17 cellular contexts compared by ENCODE assay signal in the genomic region with DNA sequence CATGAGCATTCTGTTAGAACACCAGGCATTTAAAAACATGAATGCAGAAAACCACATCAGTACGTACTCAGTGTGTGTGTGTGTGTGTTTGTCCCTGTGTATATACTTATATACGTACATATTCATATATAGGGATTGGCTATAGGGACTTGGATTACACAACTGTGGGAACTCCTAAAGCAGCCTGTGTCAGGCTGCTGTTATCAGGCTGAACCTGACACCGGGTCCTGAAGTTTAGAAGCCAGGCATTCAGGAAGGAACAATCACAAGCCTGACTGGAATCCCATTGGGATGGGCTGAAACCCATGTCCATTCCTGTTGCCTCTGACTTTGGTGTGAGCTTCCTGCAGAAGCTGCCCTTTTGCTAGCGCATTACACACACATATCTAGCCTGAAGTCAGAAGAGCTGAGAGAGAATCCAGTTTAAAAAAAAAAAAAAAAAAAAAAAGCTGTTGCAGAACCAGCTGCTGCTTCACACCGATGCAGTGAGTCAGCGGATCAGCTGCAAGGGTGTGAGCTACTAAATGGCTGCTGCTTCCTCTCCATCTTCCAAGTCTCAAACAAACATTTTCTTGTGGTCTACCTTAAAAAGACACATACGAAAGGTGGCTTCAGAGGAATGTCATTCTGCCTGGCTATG.
DNase-seq lines count a peak whose midpoint lies in the region; FAIRE-seq and TF ChIP-seq lines count a peak whose summit lies in the region.
"Had no signal": no experiment of that assay in that cellular context is flagged by ENCODE, and none has a peak within 500 bp of the region (broad histone marks: within the 10 kb centered on the region; RNA-seq: fewer than 3 reads in every experiment).

No MANE protein-coding gene starts in this region.

- H3K79me2 ChIP-seq in GM23248 (ENCODE audit: insufficient read depth), result no peaks in the 10 kb centered on the region
- H3K79me2 ChIP-seq in astrocyte (ENCODE audit: insufficient read depth, low read length), result no peaks in the 10 kb centered on the region
- no peaks in the 10 kb centered on the region for H3K79me2 ChIP-seq in keratinocyte (ENCODE audit: control insufficient read depth, insufficient read depth, low read length)

- H3K4me3 Mint-ChIP-seq in astrocyte (ENCODE audit: unreplicated experiment), result no peak overlapping the region
- H3K4me3 Mint-ChIP-seq: HFFc6; T-helper 2 cell treated with Interferon-gamma antibody and Interleukin-4, amounts not matched to agents 5 μg/mL and 100 μg/mL, for 36 hours had no signal

- H3K4me1 ChIP-seq in GM23248 (ENCODE audit: insufficient read depth) (peaks cover 17% of the 10 kb centered on the region), astrocyte (ENCODE audit: insufficient read depth, low read length) (no peaks in the 10 kb centered on the region), keratinocyte (ENCODE audit: control insufficient read depth, extremely low read depth, insufficient read depth, low read length) (no peaks in the 10 kb centered on the region)

- 84 to 87% methylated on average over 7 of the region's 7 CpGs for WGBS in GM23248 (ENCODE audit: low coverage in 1 of 2, low lambda C conversion rate in 2 of 2, missing lambda C conversion rate in 2 of 2), 2 experiments

- H3K4me2 ChIP-seq in GM23248 (ENCODE audit: unreplicated experiment) (no peak overlapping the region), astrocyte (ENCODE audit: low read length) (no peak overlapping the region), keratinocyte (ENCODE audit: control insufficient read depth, extremely low read depth, insufficient read depth, low read depth, low read length) (no peak overlapping the region)

- TF ChIP-seq CTCF in AG10803 (conservative IDR thresholded peaks at IDR 0.05; ENCODE audit: low read length) (no peak), astrocyte (IDR thresholded peaks at IDR 0.05; ENCODE audit: insufficient read depth, low read depth, low read length) (no peak), keratinocyte (optimal IDR thresholded peaks at IDR 0.05 in 1 of 3, IDR thresholded peaks at IDR 0.05 in 1 of 3, conservative IDR thresholded peaks at IDR 0.05 in 1 of 3; ENCODE audit: extremely low read depth in 1 of 3, insufficient read depth in 2 of 3, low read length in 3 of 3) (no peak)

- H3K27ac Mint-ChIP-seq in astrocyte (ENCODE audit: unreplicated experiment), result no peak overlapping the region
- H3K27ac Mint-ChIP-seq: HFFc6; T-helper 2 cell treated with Interferon-gamma antibody and Interleukin-4, amounts not matched to agents 5 μg/mL and 100 μg/mL, for 36 hours had no signal

- no peaks in the 10 kb centered on the region for H4K20me1 ChIP-seq in GM23248 (ENCODE audit: insufficient read depth)
- H4K20me1 ChIP-seq in astrocyte (ENCODE audit: insufficient read depth, low read length), result no peaks in the 10 kb centered on the region
- H4K20me1 ChIP-seq in keratinocyte (ENCODE audit: control insufficient read depth, extremely low read depth, insufficient read depth, low read length), result no peaks in the 10 kb centered on the region

- no peaks in the 10 kb centered on the region for H3K9me3 ChIP-seq in GM23248 (ENCODE audit: low read depth)
- H3K9me3 ChIP-seq in astrocyte (ENCODE audit: insufficient read depth, low read depth, low read length), result no peaks in the 10 kb centered on the region
- peaks cover 4% of the 10 kb centered on the region for H3K9me3 ChIP-seq in keratinocyte (ENCODE audit: control insufficient read depth, low read depth, low read length)
- H3K9me3 ChIP-seq: ovary, thoracic aorta had no signal

- H3K9ac ChIP-seq in GM23248 (no peak overlapping the region), astrocyte (ENCODE audit: low read length) (no peak overlapping the region), keratinocyte (ENCODE audit: control insufficient read depth, extremely low read depth, insufficient read depth, low read length) (no peak overlapping the region)

- H3K4me3 ChIP-seq in AG10803 (ENCODE audit: low read length) (no peak overlapping the region), GM23248 (no peak overlapping the region), astrocyte (ENCODE audit: insufficient read depth, low read depth, low read length) (no peak overlapping the region), keratinocyte (ENCODE audit: control insufficient read depth in 2 of 3, extremely low read depth in 1 of 3, insufficient read depth in 2 of 3, low read depth in 1 of 3, low read length in 3 of 3) (no peak overlapping the region)
- H3K4me3 ChIP-seq: dorsolateral prefrontal cortex, ovary, thoracic aorta had no signal

- H3K27ac ChIP-seq in GM23248 (no peak overlapping the region), astrocyte (ENCODE audit: low read depth, low read length) (no peak overlapping the region), keratinocyte (ENCODE audit: control insufficient read depth, insufficient read depth, low read length) (no peak overlapping the region)
- H3K27ac ChIP-seq: dorsolateral prefrontal cortex, ovary, thoracic aorta had no signal

- H3K4me1 Mint-ChIP-seq in astrocyte (ENCODE audit: low read depth, unreplicated experiment), result no peaks in the 10 kb centered on the region

- H3K27me3 ChIP-seq in GM23248 (replicated peaks; ENCODE audit: insufficient read depth), result no peaks in the 10 kb centered on the region
- H3K27me3 ChIP-seq in astrocyte (ENCODE audit: insufficient read depth, low read length), result no peaks in the 10 kb centered on the region
- no peaks in the 10 kb centered on the region for H3K27me3 ChIP-seq in keratinocyte (ENCODE audit: control insufficient read depth, extremely low read depth, insufficient read depth, low read length)
- H3K27me3 ChIP-seq: dorsolateral prefrontal cortex, ovary had no signal

- H3K9me3 Mint-ChIP-seq in astrocyte (ENCODE audit: unreplicated experiment), result peaks cover 12% of the 10 kb centered on the region
- H3K9me3 Mint-ChIP-seq: HFFc6; T-helper 2 cell treated with Interferon-gamma antibody and Interleukin-4, amounts not matched to agents 5 μg/mL and 100 μg/mL, for 36 hours had no signal

- no peaks in the 10 kb centered on the region for H3K9me2 ChIP-seq in GM23248 (ENCODE audit: insufficient read depth)

- H3F3A ChIP-seq in GM23248 (ENCODE audit: insufficient read depth), result peaks cover 9% of the 10 kb centered on the region; the same call in 1 of the 2 replicates

- peaks cover 2% of the 10 kb centered on the region for H3K27me3 Mint-ChIP-seq in astrocyte (ENCODE audit: low read depth, unreplicated experiment)

- H2AFZ ChIP-seq in GM23248 (no peak overlapping the region), astrocyte (ENCODE audit: low read depth, low read length) (no peak overlapping the region), keratinocyte (ENCODE audit: control insufficient read depth, low read length) (no peak overlapping the region)

- H3K36me3 ChIP-seq in GM23248 (ENCODE audit: low read depth) (no peaks in the 10 kb centered on the region), astrocyte (ENCODE audit: insufficient read depth, low read length) (no peaks in the 10 kb centered on the region), keratinocyte (ENCODE audit: control insufficient read depth in 2 of 2, extremely low read depth in 1 of 2, insufficient read depth in 2 of 2, low read length in 2 of 2) (no peaks in the 10 kb centered on the region)
- H3K36me3 ChIP-seq: ovary, thoracic aorta had no signal

- H3K36me3 Mint-ChIP-seq in astrocyte (ENCODE audit: low read depth, unreplicated experiment), result no peaks in the 10 kb centered on the region

- no peak for FAIRE-seq in astrocyte (lab: Jason Lieb, UNC)
- FAIRE-seq in keratinocyte (lab: Jason Lieb, UNC), result no peak

- no peaks in the 10 kb centered on the region for H3K9me1 ChIP-seq in keratinocyte (ENCODE audit: control insufficient read depth, extremely low read depth, insufficient read depth, low read length)

- dilution Hi-C loops in keratinocyte (cut with MboI; ENCODE audit: extremely low pct_ligation_motif_present, low sequenced_read_pairs), result no loop called here

- in situ Hi-C loops in GM23248 (cut with MboI), result loop anchor here (25.0 kb wide), 1 partner anchor 732 kb away; no protein-coding TSS in a partner anchor

- DNase-seq in AG10803 (ENCODE audit: low read depth) (peak; percentile 8), GM23248 (peak; percentile 39), astrocyte (ENCODE audit: low read depth) (peak; percentile 29), keratinocyte (ENCODE audit: low read depth, low spot score) (peak; percentile 7), cerebellar cortex (ENCODE audit: low spot score) (no peak), NCI-H1694 treated with DMSO at 0.1 percent for 48 hours (lab: John Stamatoyannopoulos, UW) (no peak), NCI-H1417 (lab: John Stamatoyannopoulos, UW) (no peak), NCI-H524 (lab: John Stamatoyannopoulos, UW) (no peak)
- DNase-seq: HFFc6; hippocampal formation; Kasumi-1; NCI-H345; ovary; stimulated activated CD4-positive, alpha-beta T cell treated with anti-CD3 and anti-CD28 coated beads, Interleukin-4, amount 100 ng/mL, for 4 hours had no signal

Comparison
In these comparisons a context has a peak if more than half of its experiments do, and no peak if none do; other contexts are left out.
1. DNase-seq: peak in AG10803 (single experiment), GM23248 (single experiment), astrocyte (single experiment) and keratinocyte (single experiment); none in cerebellar cortex (single experiment), NCI-H1694 treated with DMSO at 0.1 percent for 48 hours (single experiment), NCI-H1417 (0 of 3) and NCI-H524 (0 of 2).